1 cellular context compared by ENCODE assay signal in the genomic region with DNA sequence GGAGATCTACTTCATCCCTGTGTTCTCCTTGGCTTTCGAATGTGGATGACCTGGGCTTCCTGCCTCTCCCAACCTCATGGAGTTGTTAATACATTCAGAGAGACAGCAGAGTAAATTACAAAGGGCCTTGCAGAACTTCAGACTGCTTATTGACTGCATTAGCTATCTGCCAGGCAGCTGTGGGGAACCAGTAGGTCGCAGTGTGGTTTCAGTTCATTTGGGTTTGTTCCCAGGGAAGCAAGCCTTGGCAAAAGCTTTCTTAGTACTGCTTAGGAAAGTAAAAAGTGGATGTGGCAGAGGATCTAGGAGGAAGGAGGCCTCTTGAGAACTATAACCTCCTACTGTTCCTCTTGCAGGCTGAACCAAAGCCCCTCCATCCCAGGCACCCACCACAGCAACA.
TF ChIP-seq lines count a peak whose summit lies in the region.

No MANE protein-coding gene starts in this region.

TF ChIP-seq in H1, 55 proteins besides CTCF, POLR2A, EP300 and RAD21:
- no peak for TF ChIP-seq RNF2 (IDR thresholded peaks at IDR 0.05; ENCODE audit: borderline replicate concordance, low read depth, low read length, missing control alignments, poor library complexity, severe bottlenecking)
- TF ChIP-seq SP1 (IDR thresholded peaks at IDR 0.05; ENCODE audit: low read depth, low read length): no peak
- no peak for TF ChIP-seq CHD2 (IDR thresholded peaks at IDR 0.05; ENCODE audit: low read length)
- no peak for TF ChIP-seq ZNF274 (IDR thresholded peaks at IDR 0.05; ENCODE audit: borderline replicate concordance, extremely low read depth, low read length)
- TF ChIP-seq CBX5 (IDR thresholded peaks at IDR 0.05; ENCODE audit: low read depth, low read length): no peak
- no peak for TF ChIP-seq TCF12 (IDR thresholded peaks at IDR 0.05; ENCODE audit: low read depth, low read length)
- no peak for TF ChIP-seq SUZ12 (IDR thresholded peaks at IDR 0.05; ENCODE audit: low read length)
- TF ChIP-seq SIN3A (conservative IDR thresholded peaks at IDR 0.05 in 1 of 2, IDR thresholded peaks at IDR 0.05 in 1 of 2; ENCODE audit: low read depth in 1 of 2, low read length in 2 of 2): no peak
- TF ChIP-seq EGR1 (IDR thresholded peaks at IDR 0.05; ENCODE audit: borderline replicate concordance, low read depth, low read length): no peak
- TF ChIP-seq RXRA (IDR thresholded peaks at IDR 0.05; ENCODE audit: insufficient read depth, low read depth, low read length): no peak
- TF ChIP-seq, protein P1, sequence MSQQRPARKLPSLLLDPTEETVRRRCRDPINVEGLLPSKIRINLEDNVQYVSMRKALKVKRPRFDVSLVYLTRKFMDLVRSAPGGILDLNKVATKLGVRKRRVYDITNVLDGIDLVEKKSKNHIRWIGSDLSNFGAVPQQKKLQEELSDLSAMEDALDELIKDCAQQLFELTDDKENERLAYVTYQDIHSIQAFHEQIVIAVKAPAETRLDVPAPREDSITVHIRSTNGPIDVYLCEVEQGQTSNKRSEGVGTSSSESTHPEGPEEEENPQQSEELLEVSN (IDR thresholded peaks at IDR 0.05): no peak
- TF ChIP-seq RFX5 (IDR thresholded peaks at IDR 0.05; ENCODE audit: borderline replicate concordance, low read depth, low read length): no peak
- TF ChIP-seq SRF (IDR thresholded peaks at IDR 0.05; ENCODE audit: low read depth, low read length): no peak
- TF ChIP-seq BRCA1 (IDR thresholded peaks at IDR 0.05; ENCODE audit: low read depth, low read length): no peak
- no peak for TF ChIP-seq CBX8 (IDR thresholded peaks at IDR 0.05; ENCODE audit: borderline replicate concordance, low read depth, low read length)
- TF ChIP-seq POLR2AphosphoS5 (IDR thresholded peaks at IDR 0.05; ENCODE audit: low read depth, low read length): no peak
- TF ChIP-seq CREB1 (IDR thresholded peaks at IDR 0.05): no peak
- no peak for TF ChIP-seq KDM4A (IDR thresholded peaks at IDR 0.05; ENCODE audit: low read depth, low read length, severe bottlenecking)
- TF ChIP-seq SIX5 (IDR thresholded peaks at IDR 0.05; ENCODE audit: low read depth, low read length): no peak
